In the genomic region with DNA sequence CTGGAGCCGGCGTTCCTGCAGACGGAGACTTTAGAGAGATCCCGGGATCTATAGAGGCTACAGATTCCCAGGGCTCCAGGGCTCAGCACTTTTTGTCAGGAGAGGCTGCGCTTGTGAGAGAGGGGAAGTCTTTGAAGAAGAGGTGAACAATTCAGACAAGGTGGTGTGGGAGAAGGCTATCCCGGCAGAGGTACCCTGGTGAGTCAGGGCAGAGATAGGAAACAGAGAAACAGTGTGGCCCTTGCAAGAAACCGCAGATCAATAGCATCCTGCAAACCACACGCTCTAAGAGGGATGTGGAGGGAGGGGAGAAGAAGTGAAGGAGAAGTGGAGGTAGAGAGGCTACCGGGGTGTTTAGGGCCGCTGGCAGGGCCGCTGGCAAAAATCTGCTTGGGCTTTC, we compare ENCODE assay signal across 31 cellular contexts.
"Had no signal": no experiment of that assay in that cellular context is flagged by ENCODE, and none has a peak within 500 bp of the region (broad histone marks: within the 10 kb centered on the region; RNA-seq: fewer than 3 reads in every experiment).

No MANE protein-coding gene starts in this region.

- ATAC-seq: activated CD4-positive, CD25-positive, alpha-beta regulatory T cell treated with anti-CD3 and anti-CD28 coated beads, Interleukin-2, amount 50 U/mL, for 24 hours; activated CD8-positive, alpha-beta T cell treated with anti-CD3 and anti-CD28 coated beads for 36 hours; activated T-cell treated with anti-CD3 and anti-CD28 coated beads, Interleukin-2, amount 50 U/mL, for 72 hours; activated T-helper 17 cell treated with anti-CD3 and anti-CD28 coated beads, Interleukin-2, amount 50 U/mL, for 72 hours; body of pancreas; PC-3; WTC11 had no signal

- DNase-seq: activated CD4-positive, alpha-beta T cell treated with anti-CD3 and anti-CD28 coated beads for 4 hours; activated CD4-positive, alpha-beta T cell treated with anti-CD3 and anti-CD28 coated beads, Interleukin-2, amount 50 U/mL, for 4 hours; activated CD8-positive, alpha-beta T cell treated with anti-CD3 and anti-CD28 coated beads for 36 hours; activated gamma-delta T cell; activated naive CD4-positive, alpha-beta T cell treated with Interleukin-2 at 50 U/mL for 16 hours; activated naive CD8-positive, alpha-beta T cell treated with anti-CD3 and anti-CD28 coated beads, Interleukin-2, amount 10 ng/mL, durations not matched to agents 7 days and 5 days; activated T-cell treated with anti-CD3 and anti-CD28 coated beads, Interleukin-2, amount 50 U/mL, for 1 hour; activated T-cell treated with anti-CD3 and anti-CD28 coated beads, Interleukin-2, amount 50 U/mL, for 72 hours; body of pancreas; Kasumi-1; MG63; NCI-H1048; NCI-H1105 treated with DMSO at 0.1 percent for 48 hours; NCI-H1436; NCI-H1694; NCI-H1930; NCI-H2081 treated with DMSO at 0.1 percent for 48 hours; NCI-H226; NCI-H446 treated with DMSO at 0.1 percent for 48 hours; NCI-H524 treated with DMSO at 0.1 percent for 48 hours; PC-3; Peyer's patch; RPMI8226; SHP77 treated with DMSO at 0.1 percent for 48 hours; SK-N-SH had no signal

- H3K27ac Mint-ChIP-seq: activated CD8-positive, alpha-beta T cell treated with anti-CD3 and anti-CD28 coated beads for 36 hours; activated naive CD4-positive, alpha-beta T cell treated with anti-CD3 and anti-CD28 coated beads, Interleukin-2, amount 50 U/mL, for 24 hours; activated naive CD8-positive, alpha-beta T cell treated with anti-CD3 and anti-CD28 coated beads, Interleukin-2, amount 10 ng/mL, durations not matched to agents 7 days and 5 days; activated T-cell treated with anti-CD3 and anti-CD28 coated beads, Interleukin-2, amount 50 U/mL, for 72 hours; activated T-helper 17 cell treated with anti-CD3 and anti-CD28 coated beads, Interleukin-2, amount 50 U/mL, for 72 hours; T-helper 1 cell treated with Interleukin-12 subunit alpha and Interleukin-12 subunit beta and Interleukin-4 antibody, amounts not matched to agents 30 μg/mL and 1 μg/mL, for 36 hours; T-helper 2 cell treated with Interferon-gamma antibody and Interleukin-4, amounts not matched to agents 5 μg/mL and 100 μg/mL, for 36 hours; WTC11 had no signal

- H3K36me3 Mint-ChIP-seq: activated naive CD4-positive, alpha-beta T cell treated with anti-CD3 and anti-CD28 coated beads, Interleukin-2, amount 50 U/mL, for 24 hours; activated naive CD8-positive, alpha-beta T cell treated with anti-CD3 and anti-CD28 coated beads, Interleukin-2, amount 10 ng/mL, durations not matched to agents 7 days and 5 days had no signal

- H3K27me3 Mint-ChIP-seq: activated CD8-positive, alpha-beta T cell treated with anti-CD3 and anti-CD28 coated beads for 36 hours; activated naive CD4-positive, alpha-beta T cell treated with anti-CD3 and anti-CD28 coated beads, Interleukin-2, amount 50 U/mL, for 24 hours; activated naive CD8-positive, alpha-beta T cell treated with anti-CD3 and anti-CD28 coated beads, Interleukin-2, amount 10 ng/mL, durations not matched to agents 7 days and 5 days had no signal

- H3K4me3 Mint-ChIP-seq: activated CD8-positive, alpha-beta T cell treated with anti-CD3 and anti-CD28 coated beads for 36 hours; activated naive CD4-positive, alpha-beta T cell treated with anti-CD3 and anti-CD28 coated beads, Interleukin-2, amount 50 U/mL, for 24 hours; activated naive CD8-positive, alpha-beta T cell treated with anti-CD3 and anti-CD28 coated beads, Interleukin-2, amount 10 ng/mL, durations not matched to agents 7 days and 5 days; activated T-cell treated with anti-CD3 and anti-CD28 coated beads, Interleukin-2, amount 50 U/mL, for 72 hours; activated T-helper 17 cell treated with anti-CD3 and anti-CD28 coated beads, Interleukin-2, amount 50 U/mL, for 72 hours; T-helper 1 cell treated with Interleukin-12 subunit alpha and Interleukin-12 subunit beta and Interleukin-4 antibody, amounts not matched to agents 30 μg/mL and 1 μg/mL, for 36 hours; T-helper 2 cell treated with Interferon-gamma antibody and Interleukin-4, amounts not matched to agents 5 μg/mL and 100 μg/mL, for 36 hours; WTC11 had no signal

- H3K9me3 Mint-ChIP-seq: activated naive CD4-positive, alpha-beta T cell treated with anti-CD3 and anti-CD28 coated beads, Interleukin-2, amount 50 U/mL, for 24 hours; activated naive CD8-positive, alpha-beta T cell treated with anti-CD3 and anti-CD28 coated beads, Interleukin-2, amount 10 ng/mL, durations not matched to agents 7 days and 5 days; T-helper 2 cell treated with Interferon-gamma antibody and Interleukin-4, amounts not matched to agents 5 μg/mL and 100 μg/mL, for 36 hours had no signal

- H3K4me1 Mint-ChIP-seq: activated naive CD4-positive, alpha-beta T cell treated with anti-CD3 and anti-CD28 coated beads, Interleukin-2, amount 50 U/mL, for 24 hours; activated naive CD8-positive, alpha-beta T cell treated with anti-CD3 and anti-CD28 coated beads, Interleukin-2, amount 10 ng/mL, durations not matched to agents 7 days and 5 days; activated T-helper 17 cell treated with anti-CD3 and anti-CD28 coated beads, Interleukin-2, amount 50 U/mL, for 72 hours had no signal
